Comparison of ENCODE assay signal across 18 cellular contexts in genomic region chr1:24901791-24902470, GRCh38. TPM values are rescaled to one million over a fixed set of nuclear protein-coding genes. Genes with fewer than 3 reads are reported as not detected.
DNase-seq lines count a peak whose midpoint lies in the region; ATAC-seq and TF ChIP-seq lines count a peak whose summit lies in the region.
"Had no signal": no experiment of that assay in that cellular context is flagged by ENCODE, and none has a peak within 500 bp of the region (broad histone marks: within the 10 kb centered on the region; RNA-seq: fewer than 3 reads in every experiment).

No MANE protein-coding gene starts in this region.

- TF ChIP-seq POLR2A in stomach (IDR thresholded peaks at IDR 0.05), result no peak

- H3K9me3 Mint-ChIP-seq in activated CD4-positive, alpha-beta memory T cell treated with anti-CD3 and anti-CD28 coated beads for 36 hours, result no peaks in the 10 kb centered on the region
- H3K9me3 Mint-ChIP-seq: HFFc6, T-cell had no signal

- H3K27me3 Mint-ChIP-seq in activated CD4-positive, alpha-beta memory T cell treated with anti-CD3 and anti-CD28 coated beads for 36 hours, result no peaks in the 10 kb centered on the region
- H3K27me3 Mint-ChIP-seq: T-cell had no signal

- 97% methylated on average over 26 of the region's 38 CpGs for WGBS in hepatocyte (ENCODE audit: low lambda C conversion rate, missing lambda C conversion rate)
- WGBS in stomach, 5 donors, result 92 to 100% (median 94%) methylated on average over 2 to 38 of the region's 38 CpGs

- H3K36me3 Mint-ChIP-seq in activated CD4-positive, alpha-beta memory T cell treated with anti-CD3 and anti-CD28 coated beads for 36 hours, result peaks cover 49% of the 10 kb centered on the region

- POLR2A ChIA-PET in activated CD4-positive, alpha-beta memory T cell treated with anti-CD3 and anti-CD28 coated beads for 36 hours (lab: Charles Lee), result no interaction called here

- TF ChIP-seq CTCF in hepatocyte (IDR thresholded peaks at IDR 0.05; ENCODE audit: poor library complexity) (no peak), stomach (IDR thresholded peaks at IDR 0.05) (no peak)

- peak overlapping the region; percentile 70 for H3K27ac Mint-ChIP-seq in activated CD4-positive, alpha-beta memory T cell treated with anti-CD3 and anti-CD28 coated beads for 36 hours
- H3K27ac Mint-ChIP-seq: HFFc6 had no signal

- no peak overlapping the region for H2AFZ ChIP-seq in hepatocyte

- ATAC-seq in HG03025 (IDR thresholded peaks at IDR 0.05; ENCODE audit: low FRiP score, unreplicated experiment), result no peak
- ATAC-seq in HG03439 (IDR thresholded peaks at IDR 0.05; ENCODE audit: unreplicated experiment), result no peak
- ATAC-seq: foreskin keratinocyte, T-cell had no signal

- TF ChIP-seq EP300 in stomach (IDR thresholded peaks at IDR 0.05), result no peak

- H3K4me3 ChIP-seq in hepatocyte (no peak overlapping the region), stomach (no peak overlapping the region)
- H3K4me3 ChIP-seq: ascending aorta, sigmoid colon had no signal

- no peaks in the 10 kb centered on the region for H3K9me2 ChIP-seq in hepatocyte (replicated peaks; ENCODE audit: insufficient read depth)

- DNase-seq in activated effector memory CD4-positive, alpha-beta T cell treated with anti-CD3 and anti-CD28 coated beads, Interleukin-2, amount 50 U/mL, for 16 hours, result peak; percentile 62
- no peak for DNase-seq in activated effector memory CD4-positive, alpha-beta T cell treated with Interleukin-2 at 50 U/mL for 16 hours
- DNase-seq in activated CD4-positive, alpha-beta memory T cell treated with anti-CD3 and anti-CD28 coated beads for 36 hours, result peak; percentile 19
- DNase-seq in hepatocyte (ENCODE audit: low spot score) (peak; percentile 10), stomach (peak; percentile 23), NCI-H226 (no peak)
- DNase-seq: DMS79 treated with DMSO at 0.1 percent for 48 hours; effector CD4-positive, alpha-beta T cell; foreskin keratinocyte; HFFc6; NCI-H345; sigmoid colon had no signal

- H3K79me2 ChIP-seq in hepatocyte, result no peaks in the 10 kb centered on the region

- H3K9me3 ChIP-seq in hepatocyte (ENCODE audit: low read depth) (no peaks in the 10 kb centered on the region), stomach (no peaks in the 10 kb centered on the region)
- H3K9me3 ChIP-seq: ascending aorta, sigmoid colon had no signal

- H3K27ac ChIP-seq in hepatocyte, result no peak overlapping the region
- H3K27ac ChIP-seq in stomach, result no peak overlapping the region
- H3K27ac ChIP-seq: ascending aorta, foreskin keratinocyte, sigmoid colon had no signal

- no peaks in the 10 kb centered on the region for H3K27me3 ChIP-seq in hepatocyte
- H3K27me3 ChIP-seq in stomach, result peaks cover 0 to 65% (median 6%) of the 10 kb centered on the region in 3 donors
- H3K27me3 ChIP-seq: ascending aorta had no signal

- H3K4me1 ChIP-seq in hepatocyte (ENCODE audit: insufficient read depth), result peaks cover 8% of the 10 kb centered on the region
- peaks cover 0 to 10% (median 0%) of the 10 kb centered on the region in 4 donors for H3K4me1 ChIP-seq in stomach
- H3K4me1 ChIP-seq: ascending aorta, foreskin keratinocyte, sigmoid colon had no signal

- no peaks in the 10 kb centered on the region for H4K20me1 ChIP-seq in hepatocyte (ENCODE audit: insufficient read depth, poor library complexity, severe bottlenecking)

- no peaks in the 10 kb centered on the region for H3K36me3 ChIP-seq in hepatocyte (replicated peaks; ENCODE audit: insufficient read depth, low read depth)
- peaks cover 0 to 51% (median 4%) of the 10 kb centered on the region in 4 donors for H3K36me3 ChIP-seq in stomach
- H3K36me3 ChIP-seq: sigmoid colon had no signal

- intact Hi-C loops in activated CD4-positive, alpha-beta memory T cell treated with anti-CD3 and anti-CD28 coated beads for 36 hours (cut with micrococcal nuclease), result no loop called here
- intact Hi-C loops in stomach (cut with DNase I; ENCODE audit: low total_unique reads), result no loop called here

- H3K4me2 ChIP-seq in hepatocyte, result no peak overlapping the region

- peak overlapping the region; percentile 33 for H3K4me3 Mint-ChIP-seq in activated CD4-positive, alpha-beta memory T cell treated with anti-CD3 and anti-CD28 coated beads for 36 hours
- H3K4me3 Mint-ChIP-seq: HFFc6, T-cell had no signal

- CTCF ChIA-PET in activated CD4-positive, alpha-beta memory T cell treated with anti-CD3 and anti-CD28 coated beads for 36 hours (lab: Charles Lee), result no interaction called here

- H3K4me1 Mint-ChIP-seq in activated CD4-positive, alpha-beta memory T cell treated with anti-CD3 and anti-CD28 coated beads for 36 hours (ENCODE audit: low read depth), result peaks cover 23% of the 10 kb centered on the region

RNA-seq across cellular contexts. Expression of gene RUNX3, which starts 28.1 kb away (rescaled TPM):
- total RNA-seq in activated CD4-positive, alpha-beta memory T cell treated with anti-CD3 and anti-CD28 coated beads for 36 hours, result 100 to 1,000 TPM; 153 to 155 TPM
- 0.13 and 0.28 TPM in 2 replicates for total RNA-seq in hepatocyte
- 0.16 and 0.67 TPM in 2 replicates for polyA plus RNA-seq in hepatocyte
- total RNA-seq in stomach, result 1 to 10 TPM in 3 of 5 donors, under 1 TPM in 1, not detected in 1; 0.29 to 6.1 (median 3.2) TPM
- 1 to 10 TPM; 1.5 to 4.0 (median 2.6) TPM for polyA plus RNA-seq in stomach
- total RNA-seq: foreskin keratinocyte, HFFc6, myocyte had no signal
- polyA plus RNA-seq: AG04450 had no signal

Comparison
In these comparisons a context has a peak if more than half of its experiments do, and no peak if none do; other contexts are left out.
1. DNase-seq: peak in activated effector memory CD4-positive, alpha-beta T cell treated with anti-CD3 and anti-CD28 coated beads, Interleukin-2, amount 50 U/mL, for 16 hours (single experiment), activated CD4-positive, alpha-beta memory T cell treated with anti-CD3 and anti-CD28 coated beads for 36 hours (single experiment), hepatocyte (single experiment) and stomach (single experiment); none in activated effector memory CD4-positive, alpha-beta T cell treated with Interleukin-2 at 50 U/mL for 16 hours (single experiment) and NCI-H226 (single experiment).
2. RNA of gene RUNX3, which starts 28.1 kb away (total RNA-seq): 153 to 155 TPM in activated CD4-positive, alpha-beta memory T cell treated with anti-CD3 and anti-CD28 coated beads for 36 hours; 0.29 to 6.1 TPM in stomach and 0.13 to 0.28 TPM in hepatocyte; every median in the first group is over 10 times any median in the second.